Comparison of ENCODE assay signal across 13 cellular contexts in genomic region chr13:85816413-85816812, GRCh38. TPM values are rescaled to one million over a fixed set of nuclear protein-coding genes. Genes with fewer than 3 reads are reported as not detected.
DNase-seq lines count a peak whose midpoint lies in the region; ATAC-seq, FAIRE-seq and TF ChIP-seq lines count a peak whose summit lies in the region.
"Had no signal": no experiment of that assay in that cellular context is flagged by ENCODE, and none has a peak within 500 bp of the region (broad histone marks: within the 10 kb centered on the region; RNA-seq: fewer than 3 reads in every experiment).

No MANE protein-coding gene starts in this region.

- CTCF ChIA-PET in Caco-2 (lab: Charles Lee) (no interaction called here), PC-9 (lab: Charles Lee) (no interaction called here)

- no peaks in the 10 kb centered on the region for H3F3A ChIP-seq in PC-9 (ENCODE audit: insufficient read depth, low read depth)

- peak; percentile 60 for FAIRE-seq in kidney (lab: Jason Lieb, UNC)

- no peak overlapping the region for H3K4me3 Mint-ChIP-seq in Caco-2 (ENCODE audit: unreplicated experiment)
- H3K4me3 Mint-ChIP-seq: activated T-helper 1 cell treated with anti-CD3 and anti-CD28 coated beads, Interleukin-12 subunit alpha, Interleukin-12 subunit beta, Interleukin-2, Interleukin-4 antibody, amounts not matched to agents 30 ng/mL and 10 ng/mL and 1 ng/mL, durations not matched to agents 14 hours and 24 hours and 36 hours; H9 had no signal

- H3K36me3 ChIP-seq in Caco-2 (ENCODE audit: control insufficient read depth, insufficient read depth, low read length) (no peaks in the 10 kb centered on the region), PC-9 (ENCODE audit: low read depth) (no peaks in the 10 kb centered on the region), kidney (ENCODE audit: control insufficient read depth in 1 of 2, insufficient read depth in 2 of 2, low read length in 2 of 2) (no peaks in the 10 kb centered on the region)

- H3K9me3 ChIP-seq in Caco-2 = no peaks in the 10 kb centered on the region
- no peaks in the 10 kb centered on the region for H3K9me3 ChIP-seq in PC-9 (ENCODE audit: insufficient read depth, low read depth)
- H3K9me3 ChIP-seq in kidney (ENCODE audit: control insufficient read depth in 1 of 2, low read length in 2 of 2) = no peaks in the 10 kb centered on the region

- no peak overlapping the region for H3K27ac Mint-ChIP-seq in Caco-2 (ENCODE audit: unreplicated experiment)
- H3K27ac Mint-ChIP-seq: activated T-helper 1 cell treated with anti-CD3 and anti-CD28 coated beads, Interleukin-12 subunit alpha, Interleukin-12 subunit beta, Interleukin-2, Interleukin-4 antibody, amounts not matched to agents 30 ng/mL and 10 ng/mL and 1 ng/mL, durations not matched to agents 14 hours and 24 hours and 36 hours; H9 had no signal

- POLR2A ChIA-PET in Caco-2 (lab: Charles Lee) = no interaction called here
- POLR2A ChIA-PET in PC-9 (lab: Charles Lee; ENCODE audit: unreplicated experiment) = no interaction called here

- no peaks in the 10 kb centered on the region for H3K9me3 Mint-ChIP-seq in Caco-2 (ENCODE audit: unreplicated experiment)
- H3K9me3 Mint-ChIP-seq: activated T-helper 1 cell treated with anti-CD3 and anti-CD28 coated beads, Interleukin-12 subunit alpha, Interleukin-12 subunit beta, Interleukin-2, Interleukin-4 antibody, amounts not matched to agents 30 ng/mL and 10 ng/mL and 1 ng/mL, durations not matched to agents 14 hours and 24 hours and 36 hours had no signal

- H3K4me3 ChIP-seq in Caco-2 (ENCODE audit: low read depth, low read length) (no peak overlapping the region), PC-9 (no peak overlapping the region), kidney (ENCODE audit: low read length in 2 of 2) (no peak overlapping the region)
- H3K4me3 ChIP-seq: skin epidermis had no signal

- BruUV-seq in Caco-2 (replicated peaks; lab: Mats Ljungman, UMichigan) (no TSS peak), PC-9 (replicated peaks; lab: Mats Ljungman, UMichigan) (no TSS peak)

- H3K9ac ChIP-seq in kidney (ENCODE audit: low read length in 2 of 2) = no peak overlapping the region

- no peaks in the 10 kb centered on the region for H3K36me3 Mint-ChIP-seq in Caco-2 (ENCODE audit: insufficient read depth, unreplicated experiment)

- H4K20me1 ChIP-seq in PC-9 (ENCODE audit: insufficient read depth) = no peaks in the 10 kb centered on the region

- no peak overlapping the region for H3K27ac ChIP-seq in PC-9
- no peak overlapping the region for H3K27ac ChIP-seq in kidney (ENCODE audit: low read depth in 2 of 2, low read length in 2 of 2)
- H3K27ac ChIP-seq: skin epidermis had no signal

- no peak overlapping the region for H3K4me2 ChIP-seq in PC-9

- H3K27me3 ChIP-seq in Caco-2 (replicated peaks; ENCODE audit: control insufficient read depth, insufficient read depth, low read length) (no peaks in the 10 kb centered on the region), PC-9 (ENCODE audit: insufficient read depth, low read depth) (no peaks in the 10 kb centered on the region)

- intact Hi-C loops in Caco-2 (cut with micrococcal nuclease; ENCODE audit: unreplicated experiment) = loop anchor here (2.0 kb wide), 1 partner anchor 920 kb away; no protein-coding TSS in a partner anchor
- intact Hi-C loops in PC-9 (cut with micrococcal nuclease; ENCODE audit: unreplicated experiment) = no loop called here
- intact Hi-C loops in kidney (cut with DNase I) = no loop called here

- no peaks in the 10 kb centered on the region for H3K4me1 Mint-ChIP-seq in Caco-2 (ENCODE audit: low read depth, unreplicated experiment)
- H3K4me1 Mint-ChIP-seq: H9 had no signal

- no peak for DNase-seq in Caco-2
- peak; percentile 7 for DNase-seq in KG1 (lab: John Stamatoyannopoulos, UW)
- DNase-seq in PC-9 = no peak
- no peak for DNase-seq in kidney
- no peak for DNase-seq in GOT3 (lab: John Stamatoyannopoulos, UW)
- DNase-seq in stimulated activated CD4-positive, alpha-beta T cell treated with anti-CD3 and anti-CD28 coated beads, Interleukin-4, amount 100 ng/mL, for 4 hours = no peak
- DNase-seq: activated CD4-positive, alpha-beta T cell treated with anti-CD3 and anti-CD28 coated beads, Interleukin-2, amount 50 U/mL, for 4 hours; H9; NCI-H1694 treated with DMSO at 0.1 percent for 48 hours; occipital lobe had no signal

- ATAC-seq in HG02610 (IDR thresholded peaks at IDR 0.05; ENCODE audit: unreplicated experiment) = no peak

- no peaks in the 10 kb centered on the region for H3K9me2 ChIP-seq in PC-9 (ENCODE audit: insufficient read depth)

- H3K27me3 Mint-ChIP-seq in Caco-2 (ENCODE audit: insufficient read depth, unreplicated experiment) = no peaks in the 10 kb centered on the region

- H3K79me2 ChIP-seq in PC-9 (ENCODE audit: low read depth) = no peaks in the 10 kb centered on the region

- H2AFZ ChIP-seq in PC-9 = no peak overlapping the region

- TF ChIP-seq CTCF in Caco-2 (IDR thresholded peaks at IDR 0.05; ENCODE audit: insufficient read depth in 1 of 2, low read depth in 1 of 2, low read length in 1 of 2, severe bottlenecking in 1 of 2, unreplicated experiment in 1 of 2) (peak; percentile 16 to 33), PC-9 (conservative IDR thresholded peaks at IDR 0.05) (peak; percentile 48; the same call in 1 of the 2 replicates), kidney (IDR thresholded peaks at IDR 0.05; ENCODE audit: borderline replicate concordance, extremely low read depth, insufficient read depth) (no peak)

- H3K4me1 ChIP-seq in Caco-2 = no peaks in the 10 kb centered on the region
- no peaks in the 10 kb centered on the region for H3K4me1 ChIP-seq in PC-9 (replicated peaks; ENCODE audit: insufficient read depth)
- H3K4me1 ChIP-seq in kidney (ENCODE audit: control insufficient read depth in 1 of 2, insufficient read depth in 1 of 2, low read depth in 1 of 2, low read length in 2 of 2) = no peaks in the 10 kb centered on the region

RNA-seq across cellular contexts. Expression of gene SLITRK6, which starts 17.2 kb away (rescaled TPM):
- 0.23 and 0.61 TPM in 2 replicates for total RNA-seq in Caco-2 (2022)
- total RNA-seq in PC-9 (2021) = 1.9 and 3.4 TPM in 2 replicates
- 0.09 TPM for total RNA-seq in kidney
- not detected for polyA plus RNA-seq in kidney (ENCODE audit: insufficient read depth, low read depth, low replicate concordance)
- total RNA-seq: activated T-helper 1 cell treated with anti-CD3 and anti-CD28 coated beads, Interleukin-12 subunit alpha, Interleukin-12 subunit beta, Interleukin-2, Interleukin-4 antibody, amounts not matched to agents 30 ng/mL and 10 ng/mL and 1 ng/mL, durations not matched to agents 14 hours and 24 hours and 36 hours; H9 had no signal
